15 cellular contexts compared by ENCODE assay signal in genomic region chr9:695252-695651, GRCh38.
DNase-seq lines count a peak whose midpoint lies in the region; ATAC-seq, FAIRE-seq and TF ChIP-seq lines count a peak whose summit lies in the region.
"Had no signal": no experiment of that assay in that cellular context is flagged by ENCODE, and none has a peak within 500 bp of the region (broad histone marks: within the 10 kb centered on the region; RNA-seq: fewer than 3 reads in every experiment).

No MANE protein-coding gene starts in this region.

- peak overlapping the region; percentile 86 for H3K9ac ChIP-seq in endothelial cell of umbilical vein (replicated peaks; ENCODE audit: extremely low read depth, insufficient read depth, low read length)

- H3K79me2 ChIP-seq in endothelial cell of umbilical vein (ENCODE audit: control insufficient read depth, insufficient read depth, low read length): peaks cover 30% of the 10 kb centered on the region

- BruUV-seq in endothelial cell of umbilical vein (replicated peaks; lab: Mats Ljungman, UMichigan): TSS peak; percentile 52

- H3K4me3 ChIP-seq in SJSA1 (no peak overlapping the region), endothelial cell of umbilical vein (replicated peaks in 1 of 3; ENCODE audit: insufficient read depth in 1 of 3, low read depth in 1 of 3, low read length in 3 of 3) (no peak overlapping the region), thyroid gland (replicated peaks in 1 of 3) (peak overlapping the region in 1 of 3 donors; percentile 18)

- H3K9me3 ChIP-seq in SJSA1 (replicated peaks): no peaks in the 10 kb centered on the region
- H3K9me3 ChIP-seq in endothelial cell of umbilical vein (replicated peaks; ENCODE audit: control insufficient read depth, insufficient read depth, low read length): no peaks in the 10 kb centered on the region
- no peaks in the 10 kb centered on the region for H3K9me3 ChIP-seq in thyroid gland
- H3K9me3 ChIP-seq: Caco-2 had no signal

- H3K4me1 ChIP-seq in SJSA1 (replicated peaks) (peaks cover 63% of the 10 kb centered on the region), endothelial cell of umbilical vein (ENCODE audit: control insufficient read depth, extremely low read depth, insufficient read depth, low read length) (peaks cover 69% of the 10 kb centered on the region), thyroid gland (peaks cover 61 to 81% of the 10 kb centered on the region in 2 donors)
- H3K4me1 ChIP-seq: Caco-2 had no signal

- H3K4me1 Mint-ChIP-seq in mesothelial cell of epicardium: peaks cover 72% of the 10 kb centered on the region

- H3K27me3 Mint-ChIP-seq in mesothelial cell of epicardium (ENCODE audit: low read depth): no peaks in the 10 kb centered on the region

- ATAC-seq in GM19452 (IDR thresholded peaks at IDR 0.05; ENCODE audit: unreplicated experiment) (no peak), HG03378 (IDR thresholded peaks at IDR 0.05; ENCODE audit: unreplicated experiment) (no peak)

- FAIRE-seq in endothelial cell of umbilical vein (lab: Jason Lieb, UNC): no peak
- FAIRE-seq in H54 (lab: Jason Lieb, UNC): no peak
- FAIRE-seq: GM19239, urothelium cell line had no signal

- DNase-seq in SJSA1 (ENCODE audit: low read depth in 1 of 2, low spot score in 2 of 2) (no peak), endothelial cell of umbilical vein (ENCODE audit: low read depth, low spot score) (no peak), mesothelial cell of epicardium (ENCODE audit: low spot score in 2 of 2, unreplicated experiment in 2 of 2) (no peak), thyroid gland (no peak), EL (no peak), H54 (ENCODE audit: insufficient read length, low spot score) (no peak)
- DNase-seq: activated CD4-positive, CD25-positive, alpha-beta regulatory T cell treated with anti-CD3 and anti-CD28 coated beads, Interleukin-2, amount 50 U/mL, for 72 hours; Caco-2; NCI-H345; stimulated activated CD4-positive, alpha-beta T cell treated with anti-CD3 and anti-CD28 coated beads, Interleukin-2, amount 100 ng/mL, for 48 hours had no signal

- CTCF ChIA-PET in endothelial cell of umbilical vein (lab: Charles Lee): interaction anchor here (1.0 to 6.7 kb wide), 4 partner anchors 9 to 106 kb away, joined by 3 to 91 read pairs (median 9); no protein-coding TSS in a partner anchor

- no peaks in the 10 kb centered on the region for H4K20me1 ChIP-seq in endothelial cell of umbilical vein (replicated peaks; ENCODE audit: control insufficient read depth, extremely low read depth, insufficient read depth, low read length)

- intact Hi-C loops in endothelial cell of umbilical vein (cut with micrococcal nuclease) (loop anchor here (1.0 to 2.0 kb wide), 4 partner anchors 11 to 81 kb away; no protein-coding TSS in a partner anchor), thyroid gland (cut with DNase I) (loop anchor here (10.0 kb wide), 1 partner anchor 50 kb away; no protein-coding TSS in a partner anchor)

- H3K9me3 Mint-ChIP-seq in mesothelial cell of epicardium: no peaks in the 10 kb centered on the region
- H3K9me3 Mint-ChIP-seq: activated T-helper 1 cell treated with anti-CD3 and anti-CD28 coated beads, Interleukin-12 subunit alpha, Interleukin-12 subunit beta, Interleukin-2, Interleukin-4 antibody, amounts not matched to agents 30 ng/mL and 10 ng/mL and 1 ng/mL, durations not matched to agents 14 hours and 24 hours and 36 hours had no signal

- H3K36me3 ChIP-seq in SJSA1 (no peaks in the 10 kb centered on the region), endothelial cell of umbilical vein (ENCODE audit: control insufficient read depth in 2 of 2, extremely low read depth in 1 of 2, insufficient read depth in 2 of 2, low read length in 2 of 2) (no peaks in the 10 kb centered on the region), thyroid gland (no peaks in the 10 kb centered on the region)

- H3K27me3 ChIP-seq in SJSA1 (replicated peaks) (no peaks in the 10 kb centered on the region), endothelial cell of umbilical vein (ENCODE audit: control insufficient read depth in 2 of 2, insufficient read depth in 2 of 2, low read length in 2 of 2) (no peaks in the 10 kb centered on the region), thyroid gland (no peaks in the 10 kb centered on the region)

- POLR2A ChIA-PET in endothelial cell of umbilical vein (lab: Charles Lee): interaction anchor here (2.3 to 3.3 kb wide), 2 partner anchors 11 to 14 kb away, joined by 6 to 40 read pairs; no protein-coding TSS in a partner anchor

- peak overlapping the region; percentile 54 for H3K4me2 ChIP-seq in endothelial cell of umbilical vein (ENCODE audit: insufficient read depth, low read length)

- dilution Hi-C loops in endothelial cell of umbilical vein (cut with MboI; ENCODE audit: extremely low pct_ligation_motif_present, low sequenced_read_pairs): no loop called here

- H2AFZ ChIP-seq in endothelial cell of umbilical vein (ENCODE audit: low read depth, low read length): no peak overlapping the region

- H3K27ac ChIP-seq in SJSA1: peak overlapping the region; percentile 77
- peak overlapping the region; percentile 86 for H3K27ac ChIP-seq in endothelial cell of umbilical vein (ENCODE audit: insufficient read depth, low read depth, low read length)
- peak overlapping the region; percentile 96 to 99 (median 98) for H3K27ac ChIP-seq in thyroid gland

- 38 to 58% methylated on average over 4 of the region's 4 CpGs for WGBS in thyroid gland, 2 donors

- no peaks in the 10 kb centered on the region for H3K9me1 ChIP-seq in endothelial cell of umbilical vein (replicated peaks; ENCODE audit: control insufficient read depth, extremely low read depth, insufficient read depth, low read length)

- no peak for TF ChIP-seq POLR2A in endothelial cell of umbilical vein (IDR thresholded peaks at IDR 0.05; ENCODE audit: low read depth, low read length)
- TF ChIP-seq POLR2A in thyroid gland (IDR thresholded peaks at IDR 0.05): no peak
- TF ChIP-seq POLR2A in H54 (IDR thresholded peaks at IDR 0.05; ENCODE audit: low read depth, low read length): no peak

- H3K27ac Mint-ChIP-seq in mesothelial cell of epicardium: peak overlapping the region; percentile 97
- H3K27ac Mint-ChIP-seq: activated T-helper 1 cell treated with anti-CD3 and anti-CD28 coated beads, Interleukin-12 subunit alpha, Interleukin-12 subunit beta, Interleukin-2, Interleukin-4 antibody, amounts not matched to agents 30 ng/mL and 10 ng/mL and 1 ng/mL, durations not matched to agents 14 hours and 24 hours and 36 hours had no signal

- H3K36me3 Mint-ChIP-seq in mesothelial cell of epicardium: no peaks in the 10 kb centered on the region

- TF ChIP-seq CTCF in endothelial cell of umbilical vein (IDR thresholded peaks at IDR 0.05; ENCODE audit: extremely low read depth in 1 of 2, insufficient read depth in 1 of 2, low read depth in 1 of 2, low read length in 2 of 2): no peak
- no peak for TF ChIP-seq CTCF in mesothelial cell of epicardium (IDR thresholded peaks at IDR 0.05; ENCODE audit: unreplicated experiment)
- TF ChIP-seq CTCF in thyroid gland (IDR thresholded peaks at IDR 0.05): no peak

- no peak overlapping the region for H3K4me3 Mint-ChIP-seq in mesothelial cell of epicardium
- H3K4me3 Mint-ChIP-seq: activated T-helper 1 cell treated with anti-CD3 and anti-CD28 coated beads, Interleukin-12 subunit alpha, Interleukin-12 subunit beta, Interleukin-2, Interleukin-4 antibody, amounts not matched to agents 30 ng/mL and 10 ng/mL and 1 ng/mL, durations not matched to agents 14 hours and 24 hours and 36 hours had no signal

TF ChIP-seq in endothelial cell of umbilical vein, 7 proteins besides CTCF, POLR2A, EP300 and RAD21:
- TF ChIP-seq MYC (IDR thresholded peaks at IDR 0.05; ENCODE audit: low read depth, low read length): no peak
- no peak for TF ChIP-seq JUN (IDR thresholded peaks at IDR 0.05; ENCODE audit: borderline replicate concordance, insufficient read depth, insufficient read length, low read depth)
TF ChIP-seq in endothelial cell of umbilical vein: peak in this region for 0.
